In the genomic region with DNA sequence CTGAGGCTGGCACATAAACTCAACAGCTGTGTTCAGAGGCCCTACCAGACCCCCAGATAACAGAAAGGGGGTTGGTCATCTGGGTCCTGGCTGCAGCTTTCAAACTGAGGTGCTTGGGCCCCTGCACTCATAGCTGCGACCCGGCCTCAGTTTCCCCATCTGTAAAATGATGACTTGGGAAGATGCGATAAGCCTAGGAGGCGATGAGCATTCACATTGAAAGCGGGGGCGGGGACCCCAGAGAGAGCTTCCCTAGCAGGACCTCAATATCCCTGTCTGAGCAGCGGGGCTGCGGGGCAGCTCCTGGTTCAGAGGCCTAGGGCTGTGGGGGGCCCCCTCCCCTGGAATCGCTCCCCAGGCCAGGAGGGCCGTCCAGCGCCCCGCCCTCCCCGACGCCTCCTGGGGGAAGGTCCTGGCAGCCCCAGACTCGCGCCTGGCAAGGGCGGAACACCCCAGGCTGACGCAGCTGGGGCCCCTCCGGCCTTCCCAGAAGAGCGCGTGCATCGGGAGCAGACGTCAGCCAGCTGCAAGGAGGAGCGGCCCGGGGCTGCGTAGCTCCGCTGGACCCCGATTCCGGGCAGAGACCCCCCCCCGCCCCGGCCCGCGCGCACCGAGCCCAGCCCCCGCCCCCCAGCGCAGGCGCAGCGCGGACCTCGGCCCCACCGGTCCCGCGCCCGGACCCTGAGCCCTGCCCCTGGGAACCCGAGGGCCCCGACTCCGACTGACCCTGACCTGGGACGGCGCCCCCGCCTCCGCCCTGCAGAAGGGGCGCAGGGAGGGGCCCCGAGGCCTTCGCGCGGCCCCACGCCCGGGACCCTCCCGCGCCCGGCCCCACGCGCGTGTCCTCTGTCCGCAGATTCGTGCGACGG, we compare ENCODE assay signal across 9 cellular contexts. TPM values are rescaled to one million over a fixed set of nuclear protein-coding genes. Genes with fewer than 3 reads are reported as not detected.
A peak's percentile ranks its signal among the peaks of the same experiment; 100 is the strongest.
DNase-seq lines count a peak whose midpoint lies in the region; ATAC-seq and TF ChIP-seq lines count a peak whose summit lies in the region.
"Had no signal": no experiment of that assay in that cellular context is flagged by ENCODE, and none has a peak within 500 bp of the region (broad histone marks: within the 10 kb centered on the region; RNA-seq: fewer than 3 reads in every experiment).

No MANE protein-coding gene starts in this region.

- H3K36me3 Mint-ChIP-seq in CD14-positive monocyte (peaks cover 0 to 4% of the 10 kb centered on the region in 2 donors), endodermal cell (ENCODE audit: low read depth) (no peaks in the 10 kb centered on the region)

- peaks cover 16% of the 10 kb centered on the region for H3K27me3 ChIP-seq in endodermal cell (ENCODE audit: control insufficient read depth, insufficient read depth, low read length, poor library complexity, severe bottlenecking)
- peaks cover 4% of the 10 kb centered on the region for H3K27me3 ChIP-seq in suprapubic skin

- H3K4me3 Mint-ChIP-seq in CD14-positive monocyte (peak overlapping the region; percentile 73 to 78), endodermal cell (peak overlapping the region; percentile 71)

- DNase-seq in CD14-positive monocyte (ENCODE audit: low spot score) (peak; percentile 67), endodermal cell (peak; percentile 79), suprapubic skin (ENCODE audit: low spot score in 2 of 2) (peak in 1 of 2 donors; percentile 86)

- peaks cover 42% of the 10 kb centered on the region for H3K4me1 Mint-ChIP-seq in CD14-positive monocyte
- H3K4me1 Mint-ChIP-seq in endodermal cell, result peaks cover 4% of the 10 kb centered on the region

- peak; percentile 28 to 82 for TF ChIP-seq POLR2A in suprapubic skin (IDR thresholded peaks at IDR 0.05)

- no peak for TF ChIP-seq CTCF in CD14-positive monocyte (IDR thresholded peaks at IDR 0.05)
- no peak for TF ChIP-seq CTCF in WI38 (IDR thresholded peaks at IDR 0.05; ENCODE audit: low read depth, low read length)
- no peak for TF ChIP-seq CTCF in endodermal cell (conservative IDR thresholded peaks at IDR 0.05)
- TF ChIP-seq CTCF in suprapubic skin (IDR thresholded peaks at IDR 0.05), result no peak

- H3K9me3 Mint-ChIP-seq in CD14-positive monocyte (peaks cover 0 to 3% (median 2%) of the 10 kb centered on the region in 7 donors), endodermal cell (no peaks in the 10 kb centered on the region)

- no peaks in the 10 kb centered on the region for H3K36me3 ChIP-seq in endodermal cell (ENCODE audit: control insufficient read depth, insufficient read depth, low read length)
- no peaks in the 10 kb centered on the region for H3K36me3 ChIP-seq in mesodermal cell (ENCODE audit: control insufficient read depth, insufficient read depth, low read length)
- no peaks in the 10 kb centered on the region for H3K36me3 ChIP-seq in suprapubic skin

- 6 to 16% methylated on average over 23 to 69 of the region's 69 CpGs for WGBS in endodermal cell (ENCODE audit: insufficient coverage in 1 of 2, insufficient read length in 1 of 2), 2 experiments
- 8 to 10% methylated on average over 42 to 60 of the region's 69 CpGs for WGBS in mesodermal cell (ENCODE audit: insufficient coverage in 2 of 2), 2 experiments
- no CpG with 5 or more reads among the region's 69 CpGs for WGBS in suprapubic skin

- intact Hi-C loops in CD14-positive monocyte (cut with micrococcal nuclease), result loop anchor here (1.0 to 2.0 kb wide), 3 partner anchors 14 to 25 kb away; a partner anchor contains a TSS

- H3K27me3 Mint-ChIP-seq in CD14-positive monocyte (ENCODE audit: low read depth in 3 of 3) (peaks cover 13 to 40% (median 29%) of the 10 kb centered on the region in 3 donors), endodermal cell (ENCODE audit: insufficient read depth) (peaks cover 19% of the 10 kb centered on the region)

- H3K9me3 ChIP-seq in endodermal cell (ENCODE audit: control insufficient read depth, low read length) (no peaks in the 10 kb centered on the region), mesodermal cell (ENCODE audit: control insufficient read depth, low read length) (no peaks in the 10 kb centered on the region), suprapubic skin (no peaks in the 10 kb centered on the region)

- H3K27ac Mint-ChIP-seq in CD14-positive monocyte (peak overlapping the region in 5 of 7 donors; percentile 56 to 90 (median 75)), endodermal cell (no peak overlapping the region)

- H3K4me1 ChIP-seq in endodermal cell (ENCODE audit: control insufficient read depth, insufficient read depth, low read length), result no peaks in the 10 kb centered on the region
- H3K4me1 ChIP-seq in mesodermal cell (ENCODE audit: control insufficient read depth, insufficient read depth, low read length, poor library complexity, severe bottlenecking), result peaks cover 9% of the 10 kb centered on the region
- peaks cover 47% of the 10 kb centered on the region for H3K4me1 ChIP-seq in suprapubic skin

- peak overlapping the region; percentile 83 for H3K27ac ChIP-seq in endodermal cell (ENCODE audit: low read depth, low read length)
- peak overlapping the region; percentile 92 for H3K27ac ChIP-seq in mesodermal cell (ENCODE audit: low read depth, low read length, severe bottlenecking)
- H3K27ac ChIP-seq in suprapubic skin, result peak overlapping the region; percentile 98

- peak overlapping the region; percentile 41 for H3K9ac ChIP-seq in endodermal cell (ENCODE audit: extremely low read depth, low read length, poor library complexity, severe bottlenecking)

- peak; percentile 8 for ATAC-seq in GM19372 (IDR thresholded peaks at IDR 0.05; ENCODE audit: low read depth, unreplicated experiment)
- ATAC-seq in HG03521 (IDR thresholded peaks at IDR 0.05; ENCODE audit: unreplicated experiment), result peak; percentile 2
- no peak for ATAC-seq in GM18511 (IDR thresholded peaks at IDR 0.05; ENCODE audit: unreplicated experiment)

- H3K4me3 ChIP-seq in WI38 (ENCODE audit: low read depth, low read length), result peak overlapping the region; percentile 61
- peak overlapping the region; percentile 79 for H3K4me3 ChIP-seq in endodermal cell (ENCODE audit: low read length)
- peak overlapping the region; percentile 61 for H3K4me3 ChIP-seq in mesodermal cell (ENCODE audit: extremely low read depth, insufficient read depth, low read length, poor library complexity, severe bottlenecking)
- peak overlapping the region; percentile 93 for H3K4me3 ChIP-seq in suprapubic skin

- TF ChIP-seq EP300 in suprapubic skin (IDR thresholded peaks at IDR 0.05), result no peak

RNA-seq across cellular contexts. Expression of a gene that starts 3.5 kb away (rescaled TPM):
- polyA plus RNA-seq in CD14-positive monocyte, result 1 to 10 TPM; 2.5 to 5.2 TPM
- 10 to 100 TPM in 1 of 2 donors, 1 to 10 TPM in 1; 9.8 to 14.1 TPM for total RNA-seq in endodermal cell
- 8.7 TPM for polyA plus RNA-seq in endodermal cell (2013, experiment 1 of 2)
- polyA plus RNA-seq in endodermal cell (2013, experiment 2 of 2), result 9.6 TPM
- 15.9 TPM for polyA plus RNA-seq in mesodermal cell (2013, experiment 1 of 2)
- polyA plus RNA-seq in mesodermal cell (2013, experiment 2 of 2), result 11.7 TPM
- 10 to 100 TPM; 19.6 to 61.4 (median 59.0) TPM for total RNA-seq in suprapubic skin

RNA-seq across cellular contexts. Expression of a gene that starts 15.6 kb away (rescaled TPM):
- polyA plus RNA-seq in CD14-positive monocyte, result 1 to 10 TPM in 1 of 2 donors, under 1 TPM in 1; 0.78 to 1.4 TPM
- total RNA-seq in endodermal cell, result not detected
- polyA plus RNA-seq in endodermal cell (2013, experiment 1 of 2), result not detected
- polyA plus RNA-seq in endodermal cell (2013, experiment 2 of 2), result not detected
- not detected for polyA plus RNA-seq in mesodermal cell (2013, experiment 1 of 2)
- polyA plus RNA-seq in mesodermal cell (2013, experiment 2 of 2), result not detected
- total RNA-seq in suprapubic skin, result not detected
- total RNA-seq: T-helper 2 cell treated with Interferon-gamma antibody and Interleukin-4, amounts not matched to agents 100 ng/mL and 5 ng/mL, for 36 hours had no signal

RNA-seq across cellular contexts. Expression of a gene that starts 16.6 kb away (rescaled TPM):
- 10 to 100 TPM; 29.1 to 31.6 TPM for polyA plus RNA-seq in CD14-positive monocyte
- total RNA-seq in endodermal cell, result 10 to 100 TPM; 49.1 to 66.4 TPM
- polyA plus RNA-seq in endodermal cell (2013, experiment 1 of 2), result 59.6 TPM
- 56.3 TPM for polyA plus RNA-seq in endodermal cell (2013, experiment 2 of 2)
- polyA plus RNA-seq in mesodermal cell (2013, experiment 1 of 2), result 48.9 TPM
- polyA plus RNA-seq in mesodermal cell (2013, experiment 2 of 2), result 40.3 TPM
- total RNA-seq in suprapubic skin, result 100 to 1,000 TPM in 3 of 4 donors, 10 to 100 TPM in 1; 96.0 to 118 (median 106) TPM

RNA-seq across cellular contexts. Expression of a gene that starts 29.1 kb away (rescaled TPM):
- not detected for polyA plus RNA-seq in CD14-positive monocyte
- total RNA-seq in endodermal cell (10 to 100 TPM; 32.9 to 40.8 TPM), suprapubic skin (10 to 100 TPM; 19.4 to 45.4 (median 24.2) TPM)
- 101 TPM for polyA plus RNA-seq in endodermal cell (2013, experiment 1 of 2)
- polyA plus RNA-seq in endodermal cell (2013, experiment 2 of 2), result 88.7 TPM
- polyA plus RNA-seq in mesodermal cell (2013, experiment 1 of 2), result 54.7 TPM
- 45.9 TPM for polyA plus RNA-seq in mesodermal cell (2013, experiment 2 of 2)
- total RNA-seq: T-helper 2 cell treated with Interferon-gamma antibody and Interleukin-4, amounts not matched to agents 100 ng/mL and 5 ng/mL, for 36 hours had no signal

RNA-seq across cellular contexts. Expression of a gene that starts 40.0 kb away (rescaled TPM):
- not detected for polyA plus RNA-seq in CD14-positive monocyte
- total RNA-seq in endodermal cell (under 1 TPM; 0.81 to 0.82 TPM), suprapubic skin (10 to 100 TPM in 2 of 4 donors, 1 to 10 TPM in 2; 5.2 to 13.0 (median 9.2) TPM)
- 0.21 TPM for polyA plus RNA-seq in endodermal cell (2013, experiment 1 of 2)
- not detected for polyA plus RNA-seq in endodermal cell (2013, experiment 2 of 2)
- not detected for polyA plus RNA-seq in mesodermal cell (2013, experiment 1 of 2)
- polyA plus RNA-seq in mesodermal cell (2013, experiment 2 of 2), result not detected
- total RNA-seq: T-helper 2 cell treated with Interferon-gamma antibody and Interleukin-4, amounts not matched to agents 100 ng/mL and 5 ng/mL, for 36 hours had no signal
